In the genomic region with DNA sequence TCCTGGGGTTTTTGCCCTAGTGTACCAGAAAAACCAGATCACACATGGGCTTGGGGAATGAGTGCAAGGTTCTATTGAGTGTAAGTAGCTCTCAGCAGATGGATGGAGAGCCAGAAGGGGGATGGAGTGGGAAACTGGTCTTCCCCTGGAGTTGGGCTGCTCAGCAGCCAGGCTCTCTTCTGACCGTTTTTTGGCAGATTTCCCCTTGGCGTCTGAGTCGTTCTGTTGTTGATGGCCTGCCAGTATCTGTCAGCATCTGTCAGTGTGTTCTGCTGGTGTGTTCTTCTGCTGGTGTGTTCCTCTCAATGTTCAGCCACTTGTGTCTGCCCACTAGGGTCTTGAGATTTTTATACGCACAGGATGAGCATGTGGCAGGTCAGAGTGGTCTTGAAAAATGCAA, we compare ENCODE assay signal across 21 cellular contexts.
DNase-seq lines count a peak whose midpoint lies in the region; TF ChIP-seq lines count a peak whose summit lies in the region.
"Had no signal": no experiment of that assay in that cellular context is flagged by ENCODE, and none has a peak within 500 bp of the region (broad histone marks: within the 10 kb centered on the region; RNA-seq: fewer than 3 reads in every experiment).

No MANE protein-coding gene starts in this region.

- peaks cover 12% of the 10 kb centered on the region for H3K4me1 ChIP-seq in left ventricle myocardium inferior
- H3K4me1 ChIP-seq: Peyer's patch had no signal

- H3K27ac ChIP-seq in left ventricle myocardium inferior (replicated peaks) = no peak overlapping the region
- H3K27ac ChIP-seq: BLaER1, GM23248, Peyer's patch had no signal

- DNase-seq in NCI-H1092 (lab: John Stamatoyannopoulos, UW) (peak; percentile 6), NCI-H446 treated with DMSO at 0.1 percent for 48 hours (lab: John Stamatoyannopoulos, UW) (peak; percentile 88), left ventricle myocardium inferior (peak; percentile 17), putamen (ENCODE audit: low spot score) (peak; percentile 14), RKO (ENCODE audit: low spot score) (no peak), HuH-7.5 (ENCODE audit: low spot score) (no peak), NCI-H1436 (lab: John Stamatoyannopoulos, UW) (no peak)
- DNase-seq: CD4-positive, alpha-beta T cell; COR-L47; DMS79; GM23248; H9; HFFc6; MM.1S; NCI-H1048; NCI-H2107; NCI-H510A treated with DMSO at 0.1 percent for 48 hours; NCI-H748 treated with DMSO at 0.1 percent for 48 hours; Peyer's patch had no signal

- H3K9me3 ChIP-seq in left ventricle myocardium inferior (replicated peaks) = no peaks in the 10 kb centered on the region
- H3K9me3 ChIP-seq: BLaER1, Peyer's patch had no signal

- intact Hi-C loops in left ventricle myocardium inferior (cut with micrococcal nuclease) = no loop called here

- H3K27me3 ChIP-seq in left ventricle myocardium inferior (ENCODE audit: low read depth) = no peaks in the 10 kb centered on the region
- H3K27me3 ChIP-seq: BLaER1, Peyer's patch had no signal

- no peak for TF ChIP-seq CTCF in left ventricle myocardium inferior (IDR thresholded peaks at IDR 0.05; ENCODE audit: borderline replicate concordance)

- H3K36me3 ChIP-seq in left ventricle myocardium inferior = no peaks in the 10 kb centered on the region
- H3K36me3 ChIP-seq: BLaER1, Peyer's patch had no signal

- no peak overlapping the region for H3K4me3 ChIP-seq in left ventricle myocardium inferior
- H3K4me3 ChIP-seq: BLaER1, GM23248, K562, Peyer's patch had no signal

Comparison
In these comparisons a context has a peak if more than half of its experiments do, and no peak if none do; other contexts are left out.
1. DNase-seq: peak in NCI-H1092 (single experiment), NCI-H446 treated with DMSO at 0.1 percent for 48 hours (single experiment), left ventricle myocardium inferior (single experiment) and putamen (single experiment); none in RKO (single experiment), HuH-7.5 (single experiment) and NCI-H1436 (single experiment).